In genomic region chr20:63065911-63066310, GRCh38 we compare ENCODE assay signal across 20 cellular contexts. TPM values are rescaled to one million over a fixed set of nuclear protein-coding genes. Genes with fewer than 3 reads are reported as not detected.
"Had no signal": no experiment of that assay in that cellular context is flagged by ENCODE, and none has a peak within 500 bp of the region (broad histone marks: within the 10 kb centered on the region; RNA-seq: fewer than 3 reads in every experiment).

No MANE protein-coding gene starts in this region.

- H3K9me3 ChIP-seq: left lung, mucosa of descending colon had no signal

- H3K36me3 Mint-ChIP-seq: activated CD8-positive, alpha-beta memory T cell treated with anti-CD3 and anti-CD28 coated beads, Interleukin-2, amount 10 ng/mL, durations not matched to agents 7 days and 5 days; activated naive CD8-positive, alpha-beta T cell treated with anti-CD3 and anti-CD28 coated beads, Interleukin-2, amount 10 ng/mL, durations not matched to agents 7 days and 5 days; brain; naive B cell; type B pancreatic cell had no signal

- H3K4me1 ChIP-seq: left lung had no signal

- H3K4me1 Mint-ChIP-seq: activated CD4-positive, alpha-beta memory T cell treated with anti-CD3 and anti-CD28 coated beads, Interleukin-2, amount 10 ng/mL, durations not matched to agents 7 days and 5 days; activated CD8-positive, alpha-beta memory T cell treated with anti-CD3 and anti-CD28 coated beads, Interleukin-2, amount 10 ng/mL, durations not matched to agents 7 days and 5 days; central memory CD8-positive, alpha-beta T cell; naive B cell had no signal

- ATAC-seq: activated CD8-positive, alpha-beta memory T cell treated with anti-CD3 and anti-CD28 coated beads, Interleukin-2, amount 10 ng/mL, durations not matched to agents 7 days and 5 days; left lung; mucosa of descending colon; stimulated activated naive CD8-positive, alpha-beta T cell treated with anti-CD3 and anti-CD28 coated beads, Interleukin-15, Interleukin-2, amounts not matched to agents 100 U/mL and 50 U/mL, for 24 hours had no signal

- H3K4me3 Mint-ChIP-seq: activated CD4-positive, alpha-beta memory T cell treated with anti-CD3 and anti-CD28 coated beads, Interleukin-2, amount 10 ng/mL, durations not matched to agents 7 days and 5 days; activated CD8-positive, alpha-beta memory T cell treated with anti-CD3 and anti-CD28 coated beads, Interleukin-2, amount 10 ng/mL, durations not matched to agents 7 days and 5 days; activated naive CD8-positive, alpha-beta T cell treated with anti-CD3 and anti-CD28 coated beads, Interleukin-2, amount 10 ng/mL, durations not matched to agents 7 days and 5 days; brain; central memory CD8-positive, alpha-beta T cell; naive B cell; T-helper 2 cell treated with Interferon-gamma antibody and Interleukin-4, amounts not matched to agents 5 μg/mL and 100 μg/mL, for 36 hours; type B pancreatic cell had no signal

- H3K27ac Mint-ChIP-seq: activated CD4-positive, alpha-beta memory T cell treated with anti-CD3 and anti-CD28 coated beads, Interleukin-2, amount 10 ng/mL, durations not matched to agents 7 days and 5 days; activated CD8-positive, alpha-beta memory T cell treated with anti-CD3 and anti-CD28 coated beads, Interleukin-2, amount 10 ng/mL, durations not matched to agents 7 days and 5 days; activated naive CD8-positive, alpha-beta T cell treated with anti-CD3 and anti-CD28 coated beads, Interleukin-2, amount 10 ng/mL, durations not matched to agents 7 days and 5 days; naive B cell; T-helper 2 cell treated with Interferon-gamma antibody and Interleukin-4, amounts not matched to agents 5 μg/mL and 100 μg/mL, for 36 hours; type B pancreatic cell had no signal

- H3K9me3 Mint-ChIP-seq: central memory CD8-positive, alpha-beta T cell; type B pancreatic cell had no signal

- H3K27ac ChIP-seq: coronary artery, left lung, parathyroid adenoma had no signal

- H3K4me3 ChIP-seq: coronary artery, left lung, mucosa of descending colon had no signal

- H3K36me3 ChIP-seq: left lung had no signal

- H3K9ac ChIP-seq: parathyroid adenoma had no signal

- DNase-seq: activated CD4-positive, alpha-beta memory T cell treated with anti-CD3 and anti-CD28 coated beads, Interleukin-2, amount 10 ng/mL, durations not matched to agents 7 days and 5 days; activated CD4-positive, alpha-beta T cell treated with anti-CD3 and anti-CD28 coated beads for 48 hours; activated CD4-positive, CD25-positive, alpha-beta regulatory T cell; activated CD8-positive, alpha-beta memory T cell treated with anti-CD3 and anti-CD28 coated beads, Interleukin-2, amount 10 ng/mL, durations not matched to agents 7 days and 5 days; amygdala; mesenchymal stem cell; naive B cell; stimulated activated naive CD8-positive, alpha-beta T cell treated with anti-CD3 and anti-CD28 coated beads, Interleukin-15, Interleukin-2, amounts not matched to agents 100 U/mL and 50 U/mL, for 24 hours had no signal

RNA-seq across cellular contexts. Expression of gene BHLHE23, which starts 59.1 kb away (rescaled TPM):
- total RNA-seq: activated CD4-positive, alpha-beta memory T cell treated with anti-CD3 and anti-CD28 coated beads, Interleukin-2, amount 10 ng/mL, durations not matched to agents 7 days and 5 days; activated CD8-positive, alpha-beta memory T cell treated with anti-CD3 and anti-CD28 coated beads, Interleukin-2, amount 10 ng/mL, durations not matched to agents 7 days and 5 days; activated naive CD8-positive, alpha-beta T cell treated with anti-CD3 and anti-CD28 coated beads, Interleukin-2, amount 10 ng/mL, durations not matched to agents 7 days and 5 days; frontal cortex; kidney; left lung; mucosa of descending colon had no signal
- polyA plus RNA-seq: esophagus had no signal
